In genomic region chr15:63971904-63972303, GRCh38 we compare ENCODE assay signal across 11 cellular contexts.
DNase-seq lines count a peak whose midpoint lies in the region; ATAC-seq and TF ChIP-seq lines count a peak whose summit lies in the region.
"Had no signal": no experiment of that assay in that cellular context is flagged by ENCODE, and none has a peak within 500 bp of the region (broad histone marks: within the 10 kb centered on the region; RNA-seq: fewer than 3 reads in every experiment).

No MANE protein-coding gene starts in this region.

- no peak overlapping the region for H3K27ac ChIP-seq in CD4-positive, alpha-beta T cell (ENCODE audit: low read depth, low read length)
- H3K27ac ChIP-seq in CD8-positive, alpha-beta memory T cell (ENCODE audit: low read depth, low read length): peak overlapping the region; percentile 65

- H3K27me3 Mint-ChIP-seq in CD4-positive, alpha-beta T cell: no peaks in the 10 kb centered on the region
- H3K27me3 Mint-ChIP-seq in CD8-positive, alpha-beta memory T cell: no peaks in the 10 kb centered on the region
- H3K27me3 Mint-ChIP-seq in activated T-helper 1 cell treated with anti-CD3 and anti-CD28 coated beads, Interleukin-12 subunit alpha, Interleukin-12 subunit beta, Interleukin-2, Interleukin-4 antibody, amounts not matched to agents 30 ng/mL and 10 ng/mL and 1 ng/mL, durations not matched to agents 14 hours and 24 hours and 36 hours (ENCODE audit: insufficient read depth): no peaks in the 10 kb centered on the region
- no peaks in the 10 kb centered on the region for H3K27me3 Mint-ChIP-seq in naive thymus-derived CD8-positive, alpha-beta T cell

- CTCF ChIA-PET in CD4-positive, alpha-beta T cell (lab: Charles Lee): interaction anchor here (1.3 to 2.9 kb wide), 3 partner anchors 20 to 74 kb away, joined by 4 to 11 read pairs (median 8); partner anchors contain the start of gene DAPK2
- CTCF ChIA-PET in CD8-positive, alpha-beta memory T cell (lab: Charles Lee): interaction anchor here (1.0 to 2.1 kb wide), 4 partner anchors 17 to 111 kb away, joined by 3 to 9 read pairs (median 6); no protein-coding TSS in a partner anchor

- peak overlapping the region; percentile 85 for H3K27ac Mint-ChIP-seq in CD4-positive, alpha-beta T cell
- peak overlapping the region; percentile 90 to 100 (median 96) for H3K27ac Mint-ChIP-seq in CD8-positive, alpha-beta memory T cell
- peak overlapping the region; percentile 100 for H3K27ac Mint-ChIP-seq in activated T-helper 1 cell treated with anti-CD3 and anti-CD28 coated beads, Interleukin-12 subunit alpha, Interleukin-12 subunit beta, Interleukin-2, Interleukin-4 antibody, amounts not matched to agents 30 ng/mL and 10 ng/mL and 1 ng/mL, durations not matched to agents 14 hours and 24 hours and 36 hours
- peak overlapping the region in 7 of 10 donors; percentile 22 to 94 (median 89) for H3K27ac Mint-ChIP-seq in naive thymus-derived CD8-positive, alpha-beta T cell
- H3K27ac Mint-ChIP-seq: CD14-positive monocyte had no signal

- H3K9me3 Mint-ChIP-seq in CD4-positive, alpha-beta T cell: no peaks in the 10 kb centered on the region
- no peaks in the 10 kb centered on the region for H3K9me3 Mint-ChIP-seq in CD8-positive, alpha-beta memory T cell
- H3K9me3 Mint-ChIP-seq in activated T-helper 1 cell treated with anti-CD3 and anti-CD28 coated beads, Interleukin-12 subunit alpha, Interleukin-12 subunit beta, Interleukin-2, Interleukin-4 antibody, amounts not matched to agents 30 ng/mL and 10 ng/mL and 1 ng/mL, durations not matched to agents 14 hours and 24 hours and 36 hours: no peaks in the 10 kb centered on the region
- no peaks in the 10 kb centered on the region for H3K9me3 Mint-ChIP-seq in naive thymus-derived CD8-positive, alpha-beta T cell

- H3K4me1 ChIP-seq in CD8-positive, alpha-beta memory T cell (ENCODE audit: insufficient read depth, low read length): peaks cover 37% of the 10 kb centered on the region

- H3K9me3 ChIP-seq in CD4-positive, alpha-beta T cell (ENCODE audit: control insufficient read depth, low read length): no peaks in the 10 kb centered on the region
- H3K9me3 ChIP-seq in CD8-positive, alpha-beta memory T cell (ENCODE audit: low read length): no peaks in the 10 kb centered on the region

- DNase-seq in CD4-positive, alpha-beta T cell: no peak
- DNase-seq in CD8-positive, alpha-beta memory T cell: no peak
- DNase-seq in activated T-helper 1 cell treated with anti-CD3 and anti-CD28 coated beads, Interleukin-12 subunit alpha, Interleukin-12 subunit beta, Interleukin-2, Interleukin-4 antibody, amounts not matched to agents 30 ng/mL and 10 ng/mL and 1 ng/mL, durations not matched to agents 14 hours and 24 hours and 36 hours (ENCODE audit: low spot score): no peak
- no peak for DNase-seq in naive thymus-derived CD8-positive, alpha-beta T cell
- DNase-seq in DMS153 treated with DMSO at 0.1 percent for 48 hours (lab: John Stamatoyannopoulos, UW; ENCODE audit: unreplicated experiment): no peak
- DNase-seq in NCI-H146 treated with DMSO at 0.1 percent for 48 hours (lab: John Stamatoyannopoulos, UW; ENCODE audit: unreplicated experiment): no peak
- DNase-seq: NCI-H1092 treated with DMSO at 0.1 percent for 48 hours, NCI-H226, retina had no signal

- H3K36me3 Mint-ChIP-seq in CD4-positive, alpha-beta T cell (ENCODE audit: low read depth): no peaks in the 10 kb centered on the region
- H3K36me3 Mint-ChIP-seq in CD8-positive, alpha-beta memory T cell: peaks cover 0 to 1% (median 0%) of the 10 kb centered on the region in 3 donors
- peaks cover 10% of the 10 kb centered on the region for H3K36me3 Mint-ChIP-seq in activated T-helper 1 cell treated with anti-CD3 and anti-CD28 coated beads, Interleukin-12 subunit alpha, Interleukin-12 subunit beta, Interleukin-2, Interleukin-4 antibody, amounts not matched to agents 30 ng/mL and 10 ng/mL and 1 ng/mL, durations not matched to agents 14 hours and 24 hours and 36 hours (ENCODE audit: low read depth)
- H3K36me3 Mint-ChIP-seq in naive thymus-derived CD8-positive, alpha-beta T cell: no peaks in the 10 kb centered on the region
- H3K36me3 Mint-ChIP-seq: CD14-positive monocyte had no signal

- POLR2A ChIA-PET in CD4-positive, alpha-beta T cell (lab: Charles Lee): interaction anchor here (0.5 to 1.8 kb wide), 3 partner anchors 28 to 139 kb away, joined by 3 to 6 read pairs (median 3); partner anchors contain the start of gene HERC1
- POLR2A ChIA-PET in CD8-positive, alpha-beta memory T cell (lab: Charles Lee): no interaction called here
- POLR2A ChIA-PET in naive thymus-derived CD8-positive, alpha-beta T cell (lab: Charles Lee): no interaction called here

- no peaks in the 10 kb centered on the region for H3K36me3 ChIP-seq in CD8-positive, alpha-beta memory T cell (ENCODE audit: insufficient read depth, low read length)

- TF ChIP-seq CTCF in CD4-positive, alpha-beta T cell (IDR thresholded peaks at IDR 0.05): no peak

- H3K4me3 Mint-ChIP-seq in CD4-positive, alpha-beta T cell: no peak overlapping the region
- H3K4me3 Mint-ChIP-seq in CD8-positive, alpha-beta memory T cell: peak overlapping the region in 3 of 7 donors; percentile 78 to 81 (median 79)
- H3K4me3 Mint-ChIP-seq in activated T-helper 1 cell treated with anti-CD3 and anti-CD28 coated beads, Interleukin-12 subunit alpha, Interleukin-12 subunit beta, Interleukin-2, Interleukin-4 antibody, amounts not matched to agents 30 ng/mL and 10 ng/mL and 1 ng/mL, durations not matched to agents 14 hours and 24 hours and 36 hours: peak overlapping the region; percentile 77
- peak overlapping the region in 3 of 10 donors; percentile 26 to 62 (median 47) for H3K4me3 Mint-ChIP-seq in naive thymus-derived CD8-positive, alpha-beta T cell
- H3K4me3 Mint-ChIP-seq: CD14-positive monocyte had no signal

- H3K4me1 Mint-ChIP-seq in CD4-positive, alpha-beta T cell (ENCODE audit: low read depth): peaks cover 41% of the 10 kb centered on the region
- peaks cover 39 to 53% (median 41%) of the 10 kb centered on the region in 3 donors for H3K4me1 Mint-ChIP-seq in CD8-positive, alpha-beta memory T cell
- peaks cover 56% of the 10 kb centered on the region for H3K4me1 Mint-ChIP-seq in activated T-helper 1 cell treated with anti-CD3 and anti-CD28 coated beads, Interleukin-12 subunit alpha, Interleukin-12 subunit beta, Interleukin-2, Interleukin-4 antibody, amounts not matched to agents 30 ng/mL and 10 ng/mL and 1 ng/mL, durations not matched to agents 14 hours and 24 hours and 36 hours (ENCODE audit: low read depth)
- H3K4me1 Mint-ChIP-seq in naive thymus-derived CD8-positive, alpha-beta T cell: peaks cover 20 to 48% (median 39%) of the 10 kb centered on the region in 4 donors

- H3K27me3 ChIP-seq in CD4-positive, alpha-beta T cell (ENCODE audit: control insufficient read depth, insufficient read depth, low read length): no peaks in the 10 kb centered on the region
- no peaks in the 10 kb centered on the region for H3K27me3 ChIP-seq in CD8-positive, alpha-beta memory T cell (ENCODE audit: insufficient read depth, low read length, poor library complexity, severe bottlenecking)

- intact Hi-C loops in CD4-positive, alpha-beta T cell (cut with DNase I, micrococcal nuclease): no loop called here
- intact Hi-C loops in activated T-helper 1 cell treated with anti-CD3 and anti-CD28 coated beads, Interleukin-12 subunit alpha, Interleukin-12 subunit beta, Interleukin-2, Interleukin-4 antibody, amounts not matched to agents 30 ng/mL and 10 ng/mL and 1 ng/mL, durations not matched to agents 14 hours and 24 hours and 36 hours (cut with micrococcal nuclease): loop anchor here (1.0 to 5.0 kb wide), 6 partner anchors 14 to 79 kb away; partner anchors contain the start of gene DAPK2

- ATAC-seq in CD4-positive, alpha-beta T cell (ENCODE audit: poor library complexity): no peak
- ATAC-seq in naive thymus-derived CD8-positive, alpha-beta T cell: no peak
- no peak for ATAC-seq in GM18907 (IDR thresholded peaks at IDR 0.05; ENCODE audit: unreplicated experiment)

- H3K4me3 ChIP-seq in CD8-positive, alpha-beta memory T cell (ENCODE audit: low read length): no peak overlapping the region
